ENCODE assay signal across 11 cellular contexts in the genomic region with DNA sequence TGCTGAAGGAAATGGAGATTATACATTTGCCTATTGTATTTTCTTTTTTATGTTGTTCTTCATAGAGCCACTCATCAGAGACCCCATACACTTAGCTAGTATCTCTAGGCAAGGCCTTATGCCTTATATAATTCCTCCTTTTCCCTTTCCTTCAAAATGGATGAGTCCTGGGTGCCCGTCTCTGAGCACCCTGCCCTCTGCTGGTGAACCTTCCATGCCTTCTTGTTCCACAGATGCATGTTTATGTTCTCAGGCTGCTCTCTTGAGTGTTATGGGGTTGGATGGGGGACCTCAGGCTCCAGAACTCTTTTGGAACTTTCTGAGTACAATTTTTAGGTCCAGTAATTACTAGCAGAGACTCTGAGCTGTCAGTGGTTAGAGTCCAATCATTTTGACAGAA.
A peak's percentile ranks its signal among the peaks of the same experiment; 100 is the strongest.
DNase-seq lines count a peak whose midpoint lies in the region; ATAC-seq and TF ChIP-seq lines count a peak whose summit lies in the region.
"Had no signal": no experiment of that assay in that cellular context is flagged by ENCODE, and none has a peak within 500 bp of the region (broad histone marks: within the 10 kb centered on the region; RNA-seq: fewer than 3 reads in every experiment).

No MANE protein-coding gene starts in this region.

- no peaks in the 10 kb centered on the region for H4K20me1 ChIP-seq in OCI-LY3 (ENCODE audit: insufficient read depth, low read length)

- DNase-seq in NCI-H82 (lab: John Stamatoyannopoulos, UW) = peak; percentile 52
- DNase-seq in NCI-H82 treated with DMSO at 0.1 percent for 48 hours (lab: John Stamatoyannopoulos, UW; ENCODE audit: unreplicated experiment) = no peak
- DNase-seq in fibroblast of mammary gland (ENCODE audit: low read depth) = peak; percentile 33
- peak; percentile 4 for DNase-seq in stromal cell of bone marrow (ENCODE audit: low read depth)
- DNase-seq in cerebellum (ENCODE audit: low spot score) = no peak
- DNase-seq: kidney glomerular epithelial cell, MG63 had no signal

- no peaks in the 10 kb centered on the region for H3K79me2 ChIP-seq in OCI-LY3 (ENCODE audit: low read length)

- H3K27ac ChIP-seq in OCI-LY3 (ENCODE audit: low read length) = no peak overlapping the region
- H3K27ac ChIP-seq: SJSA1 had no signal

- no peaks in the 10 kb centered on the region for H3K9me3 ChIP-seq in OCI-LY3 (ENCODE audit: insufficient read depth, low read length)
- H3K9me3 ChIP-seq: MG63, SJSA1 had no signal

- no peak overlapping the region for H3K9ac ChIP-seq in OCI-LY3 (ENCODE audit: low read length)

- H2AFZ ChIP-seq in OCI-LY3 (ENCODE audit: low read depth, low read length) = no peak overlapping the region; the same call in 1 of the 2 replicates

- ATAC-seq in HG03565 (IDR thresholded peaks at IDR 0.05; ENCODE audit: unreplicated experiment) = no peak
- ATAC-seq in HG02610 (IDR thresholded peaks at IDR 0.05; ENCODE audit: unreplicated experiment) = no peak

- H3K27me3 ChIP-seq in OCI-LY3 (ENCODE audit: low read depth, low read length) = no peaks in the 10 kb centered on the region
- H3K27me3 ChIP-seq: MG63, SJSA1 had no signal

- no peak overlapping the region for H3K4me2 ChIP-seq in OCI-LY3 (ENCODE audit: low read length)

- H3K36me3 ChIP-seq in OCI-LY3 (replicated peaks; ENCODE audit: low read depth, low read length) = no peaks in the 10 kb centered on the region
- H3K36me3 ChIP-seq: MG63, SJSA1 had no signal

- H3K4me3 ChIP-seq in OCI-LY3 (ENCODE audit: low read length) (no peak overlapping the region), fibroblast of mammary gland (ENCODE audit: control insufficient read depth, low read depth, low read length) (no peak overlapping the region)
- H3K4me3 ChIP-seq: MG63, SJSA1 had no signal

- TF ChIP-seq CTCF in OCI-LY3 (IDR thresholded peaks at IDR 0.05; ENCODE audit: low read depth, low read length) (peak; percentile 37), fibroblast of mammary gland (conservative IDR thresholded peaks at IDR 0.05; ENCODE audit: control insufficient read depth, insufficient read depth, low read depth, low read length) (peak; percentile 45)

- no peaks in the 10 kb centered on the region for H3K4me1 ChIP-seq in OCI-LY3 (ENCODE audit: low read length)
- H3K4me1 ChIP-seq: SJSA1 had no signal

Comparison
In these comparisons a context has a peak if more than half of its experiments do, and no peak if none do; other contexts are left out.
1. DNase-seq: peak in NCI-H82 (single experiment), fibroblast of mammary gland (single experiment) and stromal cell of bone marrow (single experiment); none in NCI-H82 treated with DMSO at 0.1 percent for 48 hours (single experiment) and cerebellum (single experiment).